1 cellular context compared by ENCODE assay signal in the genomic region with DNA sequence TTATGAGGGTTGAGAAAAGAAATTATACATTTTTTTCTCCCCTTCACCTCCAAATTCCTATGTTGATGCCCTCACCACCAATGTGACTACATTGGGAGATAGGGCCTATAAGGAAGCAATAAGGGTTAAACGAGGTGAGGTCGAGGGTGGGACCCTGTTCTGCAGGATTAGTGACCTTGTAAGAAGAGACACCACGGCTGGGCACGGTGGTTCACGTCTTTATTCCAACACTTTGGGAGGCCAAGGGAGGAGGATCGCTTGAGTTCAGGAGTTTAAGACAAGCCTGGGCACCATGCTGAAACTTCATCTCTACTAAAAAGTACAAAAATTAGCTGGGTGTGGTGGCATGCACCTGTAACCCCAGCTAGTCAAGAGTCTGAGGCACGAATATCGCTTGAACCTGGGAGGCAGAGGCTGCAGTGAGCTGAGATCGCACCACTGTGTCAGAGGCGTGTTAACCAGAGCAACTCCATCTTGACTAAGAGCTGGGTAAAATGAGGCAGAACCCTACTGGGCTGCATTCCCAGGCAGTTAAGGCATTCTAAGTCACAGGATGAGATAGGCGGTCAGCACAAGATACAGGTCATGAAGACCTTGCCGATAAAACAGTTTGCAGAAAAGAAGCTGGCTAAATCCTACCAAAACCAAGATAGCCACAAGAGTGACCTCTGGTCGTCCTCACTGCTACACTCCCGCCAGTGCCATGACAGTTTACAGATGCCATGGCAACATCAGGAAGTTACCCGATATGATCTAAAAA.
TF ChIP-seq lines count a peak whose summit lies in the region.

No MANE protein-coding gene starts in this region.

TF ChIP-seq in K562, 482 proteins besides CTCF, POLR2A, EP300 and RAD21 (continued from another document and continues in another):
- TF ChIP-seq, protein P1, sequence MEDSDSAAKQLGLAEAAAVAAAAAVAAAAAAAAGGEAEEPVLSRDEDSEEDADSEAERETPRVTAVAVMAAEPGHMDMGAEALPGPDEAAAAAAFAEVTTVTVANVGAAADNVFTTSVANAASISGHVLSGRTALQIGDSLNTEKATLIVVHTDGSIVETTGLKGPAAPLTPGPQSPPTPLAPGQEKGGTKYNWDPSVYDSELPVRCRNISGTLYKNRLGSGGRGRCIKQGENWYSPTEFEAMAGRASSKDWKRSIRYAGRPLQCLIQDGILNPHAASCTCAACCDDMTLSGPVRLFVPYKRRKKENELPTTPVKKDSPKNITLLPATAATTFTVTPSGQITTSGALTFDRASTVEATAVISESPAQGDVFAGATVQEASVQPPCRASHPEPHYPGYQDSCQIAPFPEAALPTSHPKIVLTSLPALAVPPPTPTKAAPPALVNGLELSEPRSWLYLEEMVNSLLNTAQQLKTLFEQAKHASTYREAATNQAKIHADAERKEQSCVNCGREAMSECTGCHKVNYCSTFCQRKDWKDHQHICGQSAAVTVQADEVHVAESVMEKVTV (CRISPR knock-in tag; IDR thresholded peaks at IDR 0.05) = no peak
- no peak for TF ChIP-seq PHF20 (IDR thresholded peaks at IDR 0.05; ENCODE audit: partially characterized antibody)
- TF ChIP-seq, protein P2, sequence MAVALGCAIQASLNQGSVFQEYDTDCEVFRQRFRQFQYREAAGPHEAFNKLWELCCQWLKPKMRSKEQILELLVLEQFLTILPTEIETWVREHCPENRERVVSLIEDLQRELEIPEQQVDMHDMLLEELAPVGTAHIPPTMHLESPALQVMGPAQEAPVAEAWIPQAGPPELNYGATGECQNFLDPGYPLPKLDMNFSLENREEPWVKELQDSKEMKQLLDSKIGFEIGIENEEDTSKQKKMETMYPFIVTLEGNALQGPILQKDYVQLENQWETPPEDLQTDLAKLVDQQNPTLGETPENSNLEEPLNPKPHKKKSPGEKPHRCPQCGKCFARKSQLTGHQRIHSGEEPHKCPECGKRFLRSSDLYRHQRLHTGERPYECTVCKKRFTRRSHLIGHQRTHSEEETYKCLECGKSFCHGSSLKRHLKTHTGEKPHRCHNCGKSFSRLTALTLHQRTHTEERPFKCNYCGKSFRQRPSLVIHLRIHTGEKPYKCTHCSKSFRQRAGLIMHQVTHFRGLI (CRISPR knock-in tag; IDR thresholded peaks at IDR 0.05) = 0 out of 2 replicates have a peak, but pooled peaks have one; percentile 13
- no peak for TF ChIP-seq BRF1 (IDR thresholded peaks at IDR 0.05; ENCODE audit: borderline replicate concordance, extremely low read depth, insufficient read length)
- TF ChIP-seq C11orf30 (IDR thresholded peaks at IDR 0.05; ENCODE audit: low read depth) = no peak
- no peak for TF ChIP-seq RBM22 (IDR thresholded peaks at IDR 0.05; ENCODE audit: low read depth, low read length, poor library complexity, severe bottlenecking)
- peak; percentile 67; the same call in 1 of the 2 replicates for TF ChIP-seq ZNF79 (CRISPR knock-in tag; IDR thresholded peaks at IDR 0.05; ENCODE audit: low read depth)
- TF ChIP-seq TEAD4 (IDR thresholded peaks at IDR 0.05; ENCODE audit: low read length) = no peak
- no peak for TF ChIP-seq TEAD4 (CRISPR knock-in tag; IDR thresholded peaks at IDR 0.05; ENCODE audit: borderline replicate concordance)
- no peak for TF ChIP-seq MAFF (IDR thresholded peaks at IDR 0.05; ENCODE audit: low read length)
- peak; percentile 69; the same call in 1 of the 2 replicates for TF ChIP-seq ZKSCAN8 (CRISPR knock-in tag; IDR thresholded peaks at IDR 0.05)
- no peak for TF ChIP-seq MTF1 (CRISPR knock-in tag; IDR thresholded peaks at IDR 0.05; ENCODE audit: borderline replicate concordance)
- no peak for TF ChIP-seq TCF7L2 (IDR thresholded peaks at IDR 0.05; ENCODE audit: low read depth, low read length)
- TF ChIP-seq, protein P3, sequence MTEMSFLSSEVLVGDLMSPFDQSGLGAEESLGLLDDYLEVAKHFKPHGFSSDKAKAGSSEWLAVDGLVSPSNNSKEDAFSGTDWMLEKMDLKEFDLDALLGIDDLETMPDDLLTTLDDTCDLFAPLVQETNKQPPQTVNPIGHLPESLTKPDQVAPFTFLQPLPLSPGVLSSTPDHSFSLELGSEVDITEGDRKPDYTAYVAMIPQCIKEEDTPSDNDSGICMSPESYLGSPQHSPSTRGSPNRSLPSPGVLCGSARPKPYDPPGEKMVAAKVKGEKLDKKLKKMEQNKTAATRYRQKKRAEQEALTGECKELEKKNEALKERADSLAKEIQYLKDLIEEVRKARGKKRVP (CRISPR knock-in tag; IDR thresholded peaks at IDR 0.05) = peak; percentile 52; the same call in 1 of the 2 replicates
- TF ChIP-seq ZNF3 (CRISPR knock-in tag; IDR thresholded peaks at IDR 0.05) = no peak
- no peak for TF ChIP-seq TOE1 (IDR thresholded peaks at IDR 0.05; ENCODE audit: borderline replicate concordance)
- TF ChIP-seq TOE1 (CRISPR knock-in tag; IDR thresholded peaks at IDR 0.05; ENCODE audit: borderline replicate concordance, low read depth) = no peak
- TF ChIP-seq HNRNPUL1 (IDR thresholded peaks at IDR 0.05; ENCODE audit: low read length) = no peak
- TF ChIP-seq ZNF408 (CRISPR knock-in tag; IDR thresholded peaks at IDR 0.05; ENCODE audit: low read depth) = no peak
- peak; percentile 94; the same call in 1 of the 2 replicates for TF ChIP-seq NR4A1 (CRISPR knock-in tag; IDR thresholded peaks at IDR 0.05)
- peak; percentile 98 for TF ChIP-seq NR4A1 (tag; IDR thresholded peaks at IDR 0.05)
- no peak for TF ChIP-seq CREM (IDR thresholded peaks at IDR 0.05; ENCODE audit: low read depth)
- TF ChIP-seq NUFIP1 (IDR thresholded peaks at IDR 0.05; ENCODE audit: partially characterized antibody) = no peak
- no peak for TF ChIP-seq SUPT5H (IDR thresholded peaks at IDR 0.05)
- TF ChIP-seq NFIX (CRISPR knock-in tag; IDR thresholded peaks at IDR 0.05; ENCODE audit: low read depth) = no peak
- TF ChIP-seq, protein P4, sequence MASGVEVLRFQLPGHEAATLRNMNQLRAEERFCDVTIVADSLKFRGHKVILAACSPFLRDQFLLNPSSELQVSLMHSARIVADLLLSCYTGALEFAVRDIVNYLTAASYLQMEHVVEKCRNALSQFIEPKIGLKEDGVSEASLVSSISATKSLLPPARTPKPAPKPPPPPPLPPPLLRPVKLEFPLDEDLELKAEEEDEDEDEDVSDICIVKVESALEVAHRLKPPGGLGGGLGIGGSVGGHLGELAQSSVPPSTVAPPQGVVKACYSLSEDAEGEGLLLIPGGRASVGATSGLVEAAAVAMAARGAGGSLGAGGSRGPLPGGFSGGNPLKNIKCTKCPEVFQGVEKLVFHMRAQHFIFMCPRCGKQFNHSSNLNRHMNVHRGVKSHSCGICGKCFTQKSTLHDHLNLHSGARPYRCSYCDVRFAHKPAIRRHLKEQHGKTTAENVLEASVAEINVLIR (CRISPR knock-in tag; IDR thresholded peaks at IDR 0.05) = peak; percentile 61; the same call in 1 of the 2 replicates
- TF ChIP-seq ZFPM2 (CRISPR knock-in tag; IDR thresholded peaks at IDR 0.05) = no peak
- TF ChIP-seq CBX3 (IDR thresholded peaks at IDR 0.05; ENCODE audit: borderline replicate concordance in 1 of 2, low read length in 2 of 2) = no peak
- TF ChIP-seq, protein P5, sequence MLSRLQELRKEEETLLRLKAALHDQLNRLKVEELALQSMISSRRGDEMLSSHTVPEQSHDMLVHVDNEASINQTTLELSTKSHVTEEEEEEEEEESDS (CRISPR knock-in tag; IDR thresholded peaks at IDR 0.05) = no peak
- TF ChIP-seq, protein P6, sequence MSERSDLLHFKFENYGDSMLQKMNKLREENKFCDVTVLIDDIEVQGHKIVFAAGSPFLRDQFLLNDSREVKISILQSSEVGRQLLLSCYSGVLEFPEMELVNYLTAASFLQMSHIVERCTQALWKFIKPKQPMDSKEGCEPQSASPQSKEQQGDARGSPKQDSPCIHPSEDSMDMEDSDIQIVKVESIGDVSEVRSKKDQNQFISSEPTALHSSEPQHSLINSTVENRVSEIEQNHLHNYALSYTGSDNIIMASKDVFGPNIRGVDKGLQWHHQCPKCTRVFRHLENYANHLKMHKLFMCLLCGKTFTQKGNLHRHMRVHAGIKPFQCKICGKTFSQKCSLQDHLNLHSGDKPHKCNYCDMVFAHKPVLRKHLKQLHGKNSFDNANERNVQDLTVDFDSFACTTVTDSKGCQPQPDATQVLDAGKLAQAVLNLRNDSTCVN (CRISPR knock-in tag; IDR thresholded peaks at IDR 0.05) = peak; percentile 58; the same call in 1 of the 2 replicates
- no peak for TF ChIP-seq TAF1 (IDR thresholded peaks at IDR 0.05; ENCODE audit: control insufficient read depth, extremely low read depth, insufficient read depth, low read length, severe bottlenecking)
- no peak for TF ChIP-seq ZNF316 (IDR thresholded peaks at IDR 0.05)
- peak; percentile 94 for TF ChIP-seq PTRF (tag; IDR thresholded peaks at IDR 0.05)
- TF ChIP-seq CREB1 (IDR thresholded peaks at IDR 0.05) = no peak
- TF ChIP-seq CREB1 (CRISPR knock-in tag; IDR thresholded peaks at IDR 0.05) = no peak
- no peak for TF ChIP-seq KDM1A (IDR thresholded peaks at IDR 0.05)
- no peak for TF ChIP-seq ZNF282 (CRISPR knock-in tag; IDR thresholded peaks at IDR 0.05)
- no peak for TF ChIP-seq MCM2 (IDR thresholded peaks at IDR 0.05; ENCODE audit: low read depth)
- no peak for TF ChIP-seq PCBP2 (IDR thresholded peaks at IDR 0.05; ENCODE audit: low read depth, low read length, poor library complexity, severe bottlenecking)
- TF ChIP-seq SAFB (IDR thresholded peaks at IDR 0.05; ENCODE audit: borderline replicate concordance, low read depth, low read length) = no peak
- no peak for TF ChIP-seq TAF15 (IDR thresholded peaks at IDR 0.05; ENCODE audit: low read depth, low read length)
- no peak for TF ChIP-seq CHD1 (IDR thresholded peaks at IDR 0.05; ENCODE audit: low read length)
- TF ChIP-seq PHB2 (IDR thresholded peaks at IDR 0.05; ENCODE audit: low read depth) = no peak
- no peak for TF ChIP-seq ZNF699 (CRISPR knock-in tag; IDR thresholded peaks at IDR 0.05; ENCODE audit: insufficient replicate concordance)
- TF ChIP-seq ZNF263 (CRISPR knock-in tag; IDR thresholded peaks at IDR 0.05; ENCODE audit: borderline replicate concordance) = 0 out of 2 replicates have a peak, but pooled peaks have one; percentile 17
- TF ChIP-seq ZNF134 (CRISPR knock-in tag; conservative IDR thresholded peaks at IDR 0.05) = peak; percentile 75
- no peak for TF ChIP-seq SREBF2 (CRISPR knock-in tag; IDR thresholded peaks at IDR 0.05)
- TF ChIP-seq NFRKB (IDR thresholded peaks at IDR 0.05; ENCODE audit: low read depth) = no peak
- TF ChIP-seq, protein P7, sequence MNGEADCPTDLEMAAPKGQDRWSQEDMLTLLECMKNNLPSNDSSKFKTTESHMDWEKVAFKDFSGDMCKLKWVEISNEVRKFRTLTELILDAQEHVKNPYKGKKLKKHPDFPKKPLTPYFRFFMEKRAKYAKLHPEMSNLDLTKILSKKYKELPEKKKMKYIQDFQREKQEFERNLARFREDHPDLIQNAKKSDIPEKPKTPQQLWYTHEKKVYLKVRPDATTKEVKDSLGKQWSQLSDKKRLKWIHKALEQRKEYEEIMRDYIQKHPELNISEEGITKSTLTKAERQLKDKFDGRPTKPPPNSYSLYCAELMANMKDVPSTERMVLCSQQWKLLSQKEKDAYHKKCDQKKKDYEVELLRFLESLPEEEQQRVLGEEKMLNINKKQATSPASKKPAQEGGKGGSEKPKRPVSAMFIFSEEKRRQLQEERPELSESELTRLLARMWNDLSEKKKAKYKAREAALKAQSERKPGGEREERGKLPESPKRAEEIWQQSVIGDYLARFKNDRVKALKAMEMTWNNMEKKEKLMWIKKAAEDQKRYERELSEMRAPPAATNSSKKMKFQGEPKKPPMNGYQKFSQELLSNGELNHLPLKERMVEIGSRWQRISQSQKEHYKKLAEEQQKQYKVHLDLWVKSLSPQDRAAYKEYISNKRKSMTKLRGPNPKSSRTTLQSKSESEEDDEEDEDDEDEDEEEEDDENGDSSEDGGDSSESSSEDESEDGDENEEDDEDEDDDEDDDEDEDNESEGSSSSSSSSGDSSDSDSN (IDR thresholded peaks at IDR 0.05; ENCODE audit: borderline replicate concordance in 1 of 2, low read depth in 2 of 2, low read length in 2 of 2) = no peak
- TF ChIP-seq ZNF347 (CRISPR knock-in tag; IDR thresholded peaks at IDR 0.05; ENCODE audit: low read depth) = no peak
- no peak for TF ChIP-seq ELF1 (tag; IDR thresholded peaks at IDR 0.05)
- TF ChIP-seq HEY1 (CRISPR knock-in tag; IDR thresholded peaks at IDR 0.05; ENCODE audit: borderline replicate concordance) = no peak
- TF ChIP-seq, protein P8, sequence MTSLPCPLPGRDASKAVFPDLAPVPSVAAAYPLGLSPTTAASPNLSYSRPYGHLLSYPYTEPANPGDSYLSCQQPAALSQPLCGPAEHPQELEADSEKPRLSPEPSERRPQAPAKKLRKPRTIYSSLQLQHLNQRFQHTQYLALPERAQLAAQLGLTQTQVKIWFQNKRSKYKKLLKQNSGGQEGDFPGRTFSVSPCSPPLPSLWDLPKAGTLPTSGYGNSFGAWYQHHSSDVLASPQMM (CRISPR knock-in tag; IDR thresholded peaks at IDR 0.05) = no peak
- TF ChIP-seq, protein P9, sequence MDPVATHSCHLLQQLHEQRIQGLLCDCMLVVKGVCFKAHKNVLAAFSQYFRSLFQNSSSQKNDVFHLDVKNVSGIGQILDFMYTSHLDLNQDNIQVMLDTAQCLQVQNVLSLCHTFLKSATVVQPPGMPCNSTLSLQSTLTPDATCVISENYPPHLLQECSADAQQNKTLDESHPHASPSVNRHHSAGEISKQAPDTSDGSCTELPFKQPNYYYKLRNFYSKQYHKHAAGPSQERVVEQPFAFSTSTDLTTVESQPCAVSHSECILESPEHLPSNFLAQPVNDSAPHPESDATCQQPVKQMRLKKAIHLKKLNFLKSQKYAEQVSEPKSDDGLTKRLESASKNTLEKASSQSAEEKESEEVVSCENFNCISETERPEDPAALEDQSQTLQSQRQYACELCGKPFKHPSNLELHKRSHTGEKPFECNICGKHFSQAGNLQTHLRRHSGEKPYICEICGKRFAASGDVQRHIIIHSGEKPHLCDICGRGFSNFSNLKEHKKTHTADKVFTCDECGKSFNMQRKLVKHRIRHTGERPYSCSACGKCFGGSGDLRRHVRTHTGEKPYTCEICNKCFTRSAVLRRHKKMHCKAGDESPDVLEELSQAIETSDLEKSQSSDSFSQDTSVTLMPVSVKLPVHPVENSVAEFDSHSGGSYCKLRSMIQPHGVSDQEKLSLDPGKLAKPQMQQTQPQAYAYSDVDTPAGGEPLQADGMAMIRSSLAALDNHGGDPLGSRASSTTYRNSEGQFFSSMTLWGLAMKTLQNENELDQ (CRISPR knock-in tag; IDR thresholded peaks at IDR 0.05; ENCODE audit: borderline replicate concordance) = no peak
- no peak for TF ChIP-seq RBM34 (IDR thresholded peaks at IDR 0.05; ENCODE audit: borderline replicate concordance, insufficient read depth, low read length)
- TF ChIP-seq SMAD4 (CRISPR knock-in tag; conservative IDR thresholded peaks at IDR 0.05) = peak; percentile 96
